In the genomic region with DNA sequence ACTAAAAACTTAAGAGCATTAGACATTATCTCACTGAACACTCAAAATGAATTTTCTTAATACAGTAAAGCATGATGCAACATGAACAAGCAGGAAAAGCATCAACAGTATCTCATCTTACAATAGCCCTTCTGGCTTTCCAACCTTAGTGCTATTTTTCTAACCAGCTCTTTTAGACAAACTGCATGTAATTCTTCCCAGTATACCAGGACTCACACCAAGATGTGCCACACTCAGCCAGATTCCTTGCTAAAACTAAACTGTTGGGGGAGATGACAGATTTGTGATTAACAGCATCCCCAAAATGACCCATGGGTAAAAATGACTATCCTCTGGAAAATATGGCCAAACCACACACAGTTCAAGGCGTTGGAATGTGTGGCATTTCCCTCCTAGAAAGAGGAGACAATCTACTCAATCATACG, we compare ENCODE assay signal across 10 cellular contexts. TPM values are rescaled to one million over a fixed set of nuclear protein-coding genes. Genes with fewer than 3 reads are reported as not detected.
DNase-seq lines count a peak whose midpoint lies in the region; ATAC-seq and TF ChIP-seq lines count a peak whose summit lies in the region.
"Had no signal": no experiment of that assay in that cellular context is flagged by ENCODE, and none has a peak within 500 bp of the region (broad histone marks: within the 10 kb centered on the region; RNA-seq: fewer than 3 reads in every experiment).

No MANE protein-coding gene starts in this region.

- peaks cover 17% of the 10 kb centered on the region for H3K4me1 Mint-ChIP-seq in type B pancreatic cell (ENCODE audit: unreplicated experiment)

- intact Hi-C loops in uterus (cut with DNase I; ENCODE audit: low total_unique reads): no loop called here

- no peak for TF ChIP-seq CTCF in WI38 (IDR thresholded peaks at IDR 0.05; ENCODE audit: low read depth, low read length)
- no peak for TF ChIP-seq CTCF in foreskin keratinocyte (conservative IDR thresholded peaks at IDR 0.05)
- no peak for TF ChIP-seq CTCF in type B pancreatic cell (conservative IDR thresholded peaks at IDR 0.05)
- no peak for TF ChIP-seq CTCF in uterus (IDR thresholded peaks at IDR 0.05)

- H3K4me3 ChIP-seq in WI38 (ENCODE audit: low read depth, low read length): 0 out of 2 replicates have a peak overlapping the region, but pooled peaks have one; percentile 10
- no peak overlapping the region for H3K4me3 ChIP-seq in uterus

- no peaks in the 10 kb centered on the region for H3K27me3 Mint-ChIP-seq in type B pancreatic cell
- H3K27me3 Mint-ChIP-seq: memory B cell had no signal

- no peaks in the 10 kb centered on the region for H3K9me3 Mint-ChIP-seq in type B pancreatic cell
- H3K9me3 Mint-ChIP-seq: activated T-helper 2 cell treated with anti-CD3 and anti-CD28 coated beads, Interferon-gamma antibody, Interleukin-2, Interleukin-4, amounts not matched to agents 10 μg/mL and 5 μg/mL and 100 μg/mL, durations not matched to agents 14 hours and 24 hours and 36 hours; memory B cell had no signal

- no peak for TF ChIP-seq POLR2A in uterus (IDR thresholded peaks at IDR 0.05)

- H3K27me3 ChIP-seq in foreskin keratinocyte: no peaks in the 10 kb centered on the region
- H3K27me3 ChIP-seq in uterus: no peaks in the 10 kb centered on the region

- H3K4me1 ChIP-seq in foreskin keratinocyte: peaks cover 17% of the 10 kb centered on the region
- peaks cover 0 to 10% of the 10 kb centered on the region in 2 donors for H3K4me1 ChIP-seq in uterus

- H3K9me3 ChIP-seq in uterus: no peaks in the 10 kb centered on the region

- ATAC-seq in foreskin keratinocyte: peak; percentile 66

- peak; percentile 91 for DNase-seq in HCEC 1CT
- peak; percentile 55 to 75 for DNase-seq in foreskin keratinocyte
- no peak for DNase-seq in type B pancreatic cell (ENCODE audit: extremely low spot score, unreplicated experiment)
- DNase-seq in substantia nigra (lab: John Stamatoyannopoulos, UW): no peak
- no peak for DNase-seq in NCI-H1092 (lab: John Stamatoyannopoulos, UW)
- no peak for DNase-seq in uterus

- no peak overlapping the region for H3K27ac Mint-ChIP-seq in type B pancreatic cell
- H3K27ac Mint-ChIP-seq: activated T-helper 2 cell treated with anti-CD3 and anti-CD28 coated beads, Interferon-gamma antibody, Interleukin-2, Interleukin-4, amounts not matched to agents 10 μg/mL and 5 μg/mL and 100 μg/mL, durations not matched to agents 14 hours and 24 hours and 36 hours; memory B cell had no signal

- peaks cover 6% of the 10 kb centered on the region for H3K36me3 Mint-ChIP-seq in type B pancreatic cell

- H3K36me3 ChIP-seq in uterus: no peaks in the 10 kb centered on the region

- H3K4me3 Mint-ChIP-seq in type B pancreatic cell: peak overlapping the region; percentile 7
- H3K4me3 Mint-ChIP-seq: memory B cell had no signal

- H3K27ac ChIP-seq in foreskin keratinocyte (no peak overlapping the region), substantia nigra (ENCODE audit: low read depth, low read length, poor library complexity, severe bottlenecking) (no peak overlapping the region), uterus (no peak overlapping the region)
- H3K27ac ChIP-seq: KMS-11 had no signal

RNA-seq across cellular contexts. Expression of a gene that starts 36.2 kb away (rescaled TPM):
- total RNA-seq in foreskin keratinocyte (13.9 and 16.6 TPM in 2 replicates), type B pancreatic cell (ENCODE audit: low replicate concordance) (28.8 and 29.2 TPM in 2 replicates), uterus (10 to 100 TPM; 12.9 to 46.3 (median 28.1) TPM)
- polyA plus RNA-seq in foreskin keratinocyte: 3.0 and 4.4 TPM in 2 replicates

Comparison
In these comparisons a context has a peak if more than half of its experiments do, and no peak if none do; other contexts are left out.
1. DNase-seq: peak in HCEC 1CT (single experiment) and foreskin keratinocyte (2 of 2); none in type B pancreatic cell (single experiment), substantia nigra (0 of 49), NCI-H1092 (single experiment) and uterus (0 of 2).